17 cellular contexts compared by ENCODE assay signal in the genomic region with DNA sequence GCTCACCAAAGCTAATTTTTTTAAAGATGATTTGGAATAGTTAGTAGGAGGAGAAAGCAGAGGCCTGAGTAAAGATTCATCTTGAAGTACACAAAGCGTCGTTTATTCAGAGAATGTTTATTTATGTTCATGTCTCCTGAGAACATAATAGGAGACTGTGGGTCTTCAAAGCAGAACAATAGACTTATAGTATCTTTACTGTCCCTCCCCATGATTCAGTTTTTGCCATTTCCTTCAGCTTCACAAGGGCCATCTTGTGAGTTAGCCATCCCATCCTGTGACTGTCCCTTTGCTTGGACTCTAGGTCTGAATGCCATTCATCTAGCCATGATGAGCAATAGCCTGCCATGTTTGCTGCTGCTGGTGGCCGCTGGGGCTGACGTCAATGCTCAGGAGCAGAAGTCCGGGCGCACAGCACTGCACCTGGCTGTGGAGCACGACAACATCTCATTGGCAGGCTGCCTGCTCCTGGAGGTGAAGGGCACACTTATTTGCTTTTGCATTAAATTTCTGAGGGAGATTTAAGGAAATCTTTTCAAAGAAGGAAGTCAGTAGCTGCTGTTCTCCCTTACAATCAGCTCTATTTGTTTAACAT.
DNase-seq lines count a peak whose midpoint lies in the region; ATAC-seq and TF ChIP-seq lines count a peak whose summit lies in the region.
"Had no signal": no experiment of that assay in that cellular context is flagged by ENCODE, and none has a peak within 500 bp of the region (broad histone marks: within the 10 kb centered on the region; RNA-seq: fewer than 3 reads in every experiment).

No MANE protein-coding gene starts in this region.

- H3K4me3 Mint-ChIP-seq in activated naive CD8-positive, alpha-beta T cell, result no peak overlapping the region
- H3K4me3 Mint-ChIP-seq: T-helper 2 cell treated with Interferon-gamma antibody and Interleukin-4, amounts not matched to agents 5 μg/mL and 100 μg/mL, for 36 hours had no signal

- peak; percentile 22 for DNase-seq in Right ventricle myocardium inferior (ENCODE audit: missing footprints)
- no peak for DNase-seq in left ventricle myocardium inferior
- peak; percentile 60 for DNase-seq in lower lobe of right lung
- no peak for DNase-seq in upper lobe of right lung
- no peak for DNase-seq in SJCRH30
- no peak for DNase-seq in ecto neural progenitor cell (ENCODE audit: low spot score)
- DNase-seq in HuH-7.5 (ENCODE audit: low spot score), result no peak
- DNase-seq: activated CD4-positive, alpha-beta T cell treated with anti-CD3 and anti-CD28 coated beads for 48 hours; brain microvascular endothelial cell; MV-4-11; NCI-H2171; stimulated activated naive CD8-positive, alpha-beta T cell treated with anti-CD3 and anti-CD28 coated beads, Interleukin-15, Interleukin-2, amounts not matched to agents 100 U/mL and 50 U/mL, for 24 hours had no signal

- H3K27me3 Mint-ChIP-seq in activated naive CD8-positive, alpha-beta T cell, result no peaks in the 10 kb centered on the region

- H3K9me3 Mint-ChIP-seq in activated naive CD8-positive, alpha-beta T cell (ENCODE audit: low read depth), result no peaks in the 10 kb centered on the region

- peak overlapping the region; percentile 80 for H3K27ac Mint-ChIP-seq in activated naive CD8-positive, alpha-beta T cell
- H3K27ac Mint-ChIP-seq: T-helper 2 cell treated with Interferon-gamma antibody and Interleukin-4, amounts not matched to agents 5 μg/mL and 100 μg/mL, for 36 hours had no signal

- no peaks in the 10 kb centered on the region for H3K9me3 ChIP-seq in left ventricle myocardium inferior (replicated peaks)
- H3K9me3 ChIP-seq in lower lobe of right lung, result no peaks in the 10 kb centered on the region
- H3K9me3 ChIP-seq in upper lobe of right lung, result no peaks in the 10 kb centered on the region
- H3K9me3 ChIP-seq in SJCRH30 (replicated peaks), result no peaks in the 10 kb centered on the region

- no peaks in the 10 kb centered on the region for H3K27me3 ChIP-seq in left ventricle myocardium inferior (ENCODE audit: low read depth)
- no peaks in the 10 kb centered on the region for H3K27me3 ChIP-seq in lower lobe of right lung (ENCODE audit: low read depth)
- H3K27me3 ChIP-seq in upper lobe of right lung, result no peaks in the 10 kb centered on the region
- H3K27me3 ChIP-seq in SJCRH30, result no peaks in the 10 kb centered on the region
- H3K27me3 ChIP-seq: brain microvascular endothelial cell had no signal

- peaks cover 50% of the 10 kb centered on the region for H3K36me3 Mint-ChIP-seq in activated naive CD8-positive, alpha-beta T cell

- ATAC-seq in Right ventricle myocardium inferior, result no peak
- ATAC-seq in lower lobe of right lung, result peak in 1 of 2 donors; percentile 61
- ATAC-seq in upper lobe of right lung, result peak; percentile 65
- ATAC-seq: HCT116; stimulated activated naive CD8-positive, alpha-beta T cell treated with anti-CD3 and anti-CD28 coated beads, Interleukin-15, Interleukin-2, amounts not matched to agents 100 U/mL and 50 U/mL, for 24 hours had no signal

- H3K4me3 ChIP-seq in left ventricle myocardium inferior (no peak overlapping the region), lower lobe of right lung (no peak overlapping the region), upper lobe of right lung (no peak overlapping the region), SJCRH30 (no peak overlapping the region)
- H3K4me3 ChIP-seq: skin epidermis had no signal

- H3K36me3 ChIP-seq in left ventricle myocardium inferior (peaks cover 93% of the 10 kb centered on the region), lower lobe of right lung (peaks cover 100% of the 10 kb centered on the region), upper lobe of right lung (peaks cover 84% of the 10 kb centered on the region), SJCRH30 (peaks cover 55% of the 10 kb centered on the region)

- H3K27ac ChIP-seq in left ventricle myocardium inferior (replicated peaks) (no peak overlapping the region), lower lobe of right lung (no peak overlapping the region), upper lobe of right lung (no peak overlapping the region), SJCRH30 (no peak overlapping the region)
- H3K27ac ChIP-seq: brain microvascular endothelial cell, RWPE1 had no signal

- intact Hi-C loops in Right ventricle myocardium inferior (cut with DNase I) (loop anchor here (5.0 kb wide), 1 partner anchor 155 kb away; no protein-coding TSS in a partner anchor), left ventricle myocardium inferior (cut with micrococcal nuclease) (no loop called here), lower lobe of right lung (cut with DNase I) (no loop called here), upper lobe of right lung (cut with DNase I) (no loop called here)

- H3K4me1 Mint-ChIP-seq in activated naive CD8-positive, alpha-beta T cell (ENCODE audit: low read depth), result peaks cover 71% of the 10 kb centered on the region

- TF ChIP-seq CTCF in left ventricle myocardium inferior (IDR thresholded peaks at IDR 0.05; ENCODE audit: borderline replicate concordance), result no peak
- TF ChIP-seq CTCF in lower lobe of right lung (IDR thresholded peaks at IDR 0.05), result no peak
- TF ChIP-seq CTCF in upper lobe of right lung (IDR thresholded peaks at IDR 0.05), result no peak

- H3K4me1 ChIP-seq in left ventricle myocardium inferior (peaks cover 1% of the 10 kb centered on the region), lower lobe of right lung (no peaks in the 10 kb centered on the region), upper lobe of right lung (peaks cover 4% of the 10 kb centered on the region), SJCRH30 (no peaks in the 10 kb centered on the region)

Comparison
In these comparisons a context has a peak if more than half of its experiments do, and no peak if none do; other contexts are left out.
1. DNase-seq: peak in Right ventricle myocardium inferior (single experiment) and lower lobe of right lung (single experiment); none in left ventricle myocardium inferior (single experiment), upper lobe of right lung (single experiment), SJCRH30 (0 of 2), ecto neural progenitor cell (single experiment) and HuH-7.5 (single experiment).